1 cellular context compared by ENCODE assay signal in genomic region chr1:40657046-40657445, GRCh38.
TF ChIP-seq lines count a peak whose summit lies in the region.

No MANE protein-coding gene starts in this region.

TF ChIP-seq in H1, 55 proteins besides CTCF, POLR2A, EP300 and RAD21:
- TF ChIP-seq, protein P1, sequence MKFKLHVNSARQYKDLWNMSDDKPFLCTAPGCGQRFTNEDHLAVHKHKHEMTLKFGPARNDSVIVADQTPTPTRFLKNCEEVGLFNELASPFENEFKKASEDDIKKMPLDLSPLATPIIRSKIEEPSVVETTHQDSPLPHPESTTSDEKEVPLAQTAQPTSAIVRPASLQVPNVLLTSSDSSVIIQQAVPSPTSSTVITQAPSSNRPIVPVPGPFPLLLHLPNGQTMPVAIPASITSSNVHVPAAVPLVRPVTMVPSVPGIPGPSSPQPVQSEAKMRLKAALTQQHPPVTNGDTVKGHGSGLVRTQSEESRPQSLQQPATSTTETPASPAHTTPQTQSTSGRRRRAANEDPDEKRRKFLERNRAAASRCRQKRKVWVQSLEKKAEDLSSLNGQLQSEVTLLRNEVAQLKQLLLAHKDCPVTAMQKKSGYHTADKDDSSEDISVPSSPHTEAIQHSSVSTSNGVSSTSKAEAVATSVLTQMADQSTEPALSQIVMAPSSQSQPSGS (IDR thresholded peaks at IDR 0.05; ENCODE audit: low read length): no peak
- TF ChIP-seq SP4 (IDR thresholded peaks at IDR 0.05; ENCODE audit: low read length) (no peak), SP2 (IDR thresholded peaks at IDR 0.05; ENCODE audit: low read length) (no peak), CBX5 (IDR thresholded peaks at IDR 0.05; ENCODE audit: low read depth, low read length) (no peak), YY1 (IDR thresholded peaks at IDR 0.05; ENCODE audit: low read depth, low read length) (no peak)
- TF ChIP-seq, protein P2, sequence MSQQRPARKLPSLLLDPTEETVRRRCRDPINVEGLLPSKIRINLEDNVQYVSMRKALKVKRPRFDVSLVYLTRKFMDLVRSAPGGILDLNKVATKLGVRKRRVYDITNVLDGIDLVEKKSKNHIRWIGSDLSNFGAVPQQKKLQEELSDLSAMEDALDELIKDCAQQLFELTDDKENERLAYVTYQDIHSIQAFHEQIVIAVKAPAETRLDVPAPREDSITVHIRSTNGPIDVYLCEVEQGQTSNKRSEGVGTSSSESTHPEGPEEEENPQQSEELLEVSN (IDR thresholded peaks at IDR 0.05): no peak
